Comparison of ENCODE assay signal across 17 cellular contexts in genomic region chr11:65185869-65186341, GRCh38. TPM values are rescaled to one million over a fixed set of nuclear protein-coding genes. Genes with fewer than 3 reads are reported as not detected.
A peak's percentile ranks its signal among the peaks of the same experiment; 100 is the strongest.
DNase-seq lines count a peak whose midpoint lies in the region; ATAC-seq and TF ChIP-seq lines count a peak whose summit lies in the region.
"Had no signal": no experiment of that assay in that cellular context is flagged by ENCODE, and none has a peak within 500 bp of the region (broad histone marks: within the 10 kb centered on the region; RNA-seq: fewer than 3 reads in every experiment).

No MANE protein-coding gene starts in this region.

- H3K4me3 ChIP-seq in DND-41 (ENCODE audit: low read depth in 1 of 2, low read length in 2 of 2) (no peak overlapping the region), HFF-Myc (replicated peaks; ENCODE audit: low read depth, low read length) (no peak overlapping the region), WERI-Rb-1 (ENCODE audit: low read depth, low read length) (no peak overlapping the region)
- H3K4me3 ChIP-seq: BLaER1, upper lobe of right lung had no signal

- H3K27me3 Mint-ChIP-seq in activated CD4-positive, alpha-beta T cell treated with anti-CD3 and anti-CD28 coated beads, Interleukin-2, amount 10 ng/mL, durations not matched to agents 7 days and 5 days = no peaks in the 10 kb centered on the region
- H3K27me3 Mint-ChIP-seq: central memory CD8-positive, alpha-beta T cell; naive thymus-derived CD4-positive, alpha-beta T cell had no signal

- peak; percentile 38 for TF ChIP-seq CTCF in DND-41 (IDR thresholded peaks at IDR 0.05; ENCODE audit: borderline replicate concordance, extremely low read depth, low read length, poor library complexity, severe bottlenecking)
- peak; percentile 12 for TF ChIP-seq CTCF in HFF-Myc (IDR thresholded peaks at IDR 0.05; ENCODE audit: low read depth, low read length, missing control alignments)
- TF ChIP-seq CTCF in WERI-Rb-1 (IDR thresholded peaks at IDR 0.05; ENCODE audit: low read depth, low read length) = peak; percentile 47

- no peak overlapping the region for H2AFZ ChIP-seq in DND-41 (ENCODE audit: low read depth, low read length)

- H3K27me3 ChIP-seq in DND-41 (ENCODE audit: insufficient read depth, low read length, poor library complexity) = peaks cover 6% of the 10 kb centered on the region
- H3K27me3 ChIP-seq in WERI-Rb-1 (ENCODE audit: insufficient read depth, low read depth, severe bottlenecking) = no peaks in the 10 kb centered on the region
- H3K27me3 ChIP-seq: BLaER1, upper lobe of right lung had no signal

- H4K20me1 ChIP-seq in DND-41 (ENCODE audit: insufficient read depth, low read length) = no peaks in the 10 kb centered on the region; the same call in 1 of the 2 replicates

- no peak overlapping the region for H3K27ac Mint-ChIP-seq in activated CD4-positive, alpha-beta T cell treated with anti-CD3 and anti-CD28 coated beads, Interleukin-2, amount 10 ng/mL, durations not matched to agents 7 days and 5 days

- no peak overlapping the region for H3K27ac ChIP-seq in DND-41 (ENCODE audit: low read length)
- H3K27ac ChIP-seq in WERI-Rb-1 = no peak overlapping the region
- H3K27ac ChIP-seq: BLaER1, upper lobe of right lung had no signal

- H3K4me3 Mint-ChIP-seq in activated CD4-positive, alpha-beta T cell treated with anti-CD3 and anti-CD28 coated beads, Interleukin-2, amount 10 ng/mL, durations not matched to agents 7 days and 5 days = no peak overlapping the region
- H3K4me3 Mint-ChIP-seq: central memory CD8-positive, alpha-beta T cell had no signal

- peaks cover 18% of the 10 kb centered on the region for H3K79me2 ChIP-seq in DND-41 (ENCODE audit: insufficient read depth, low read length)

- H3K4me1 Mint-ChIP-seq in activated CD4-positive, alpha-beta T cell treated with anti-CD3 and anti-CD28 coated beads, Interleukin-2, amount 10 ng/mL, durations not matched to agents 7 days and 5 days = peaks cover 18% of the 10 kb centered on the region

- peaks cover 45% of the 10 kb centered on the region for H3K36me3 Mint-ChIP-seq in activated CD4-positive, alpha-beta T cell treated with anti-CD3 and anti-CD28 coated beads, Interleukin-2, amount 10 ng/mL, durations not matched to agents 7 days and 5 days (ENCODE audit: low read depth)

- no peak overlapping the region for H3K9ac ChIP-seq in DND-41 (ENCODE audit: low read depth, low read length)
- H3K9ac ChIP-seq: BLaER1 had no signal

- H3K4me2 ChIP-seq in DND-41 (ENCODE audit: insufficient read depth, low read length) = no peak overlapping the region
- H3K4me2 ChIP-seq: BLaER1 had no signal

- peaks cover 21% of the 10 kb centered on the region for H3K4me1 ChIP-seq in DND-41 (ENCODE audit: insufficient read depth, low read length)

- POLR2A ChIA-PET in activated CD4-positive, alpha-beta T cell treated with anti-CD3 and anti-CD28 coated beads, Interleukin-2, amount 10 ng/mL, durations not matched to agents 7 days and 5 days (lab: Charles Lee) = no interaction called here

- H3K36me3 ChIP-seq in DND-41 (ENCODE audit: insufficient read depth, low read length) (peaks cover 51% of the 10 kb centered on the region), WERI-Rb-1 (peaks cover 40% of the 10 kb centered on the region)

- CTCF ChIA-PET in activated CD4-positive, alpha-beta T cell treated with anti-CD3 and anti-CD28 coated beads, Interleukin-2, amount 10 ng/mL, durations not matched to agents 7 days and 5 days (lab: Charles Lee) = interaction anchor here (0.7 to 1.4 kb wide), 2 partner anchors 69 to 172 kb away, joined by 3 to 4 read pairs; partner anchors contain the start of genes ARL2 and ZNHIT2

- ATAC-seq in DND-41 (ENCODE audit: insufficient read depth, low read depth) (no peak), HG02610 (IDR thresholded peaks at IDR 0.05; ENCODE audit: unreplicated experiment) (no peak)
- ATAC-seq: naive thymus-derived CD4-positive, alpha-beta T cell; upper lobe of right lung had no signal

- DNase-seq in DND-41 = no peak
- no peak for DNase-seq in HFF-Myc (ENCODE audit: extremely low read depth, low read depth)
- no peak for DNase-seq in WERI-Rb-1
- DNase-seq in iPS-NIHi7 (ENCODE audit: extremely low spot score) = peak; percentile 24
- no peak for DNase-seq in activated CD4-positive, alpha-beta T cell treated with anti-CD3 and anti-CD28 coated beads, Interleukin-2, amount 10 ng/mL, durations not matched to agents 7 days and 5 days
- DNase-seq in stimulated activated CD8-positive, alpha-beta memory T cell treated with anti-CD3 and anti-CD28 coated beads, Interleukin-4, amount 100 ng/mL, for 48 hours = no peak
- DNase-seq in SKM-1 treated with dmso at 0.1 percent for 144 hours (lab: John Stamatoyannopoulos, UW; ENCODE audit: unreplicated experiment) = no peak
- DNase-seq: activated naive CD4-positive, alpha-beta T cell treated with anti-CD3 and anti-CD28 coated beads, Interleukin-2, amount 50 U/mL, for 16 hours; MM.1S; naive thymus-derived CD4-positive, alpha-beta T cell; retina; stimulated activated CD4-positive, alpha-beta T cell treated with anti-CD3 and anti-CD28 coated beads, Interleukin-4, amount 100 ng/mL, for 1 hour; upper lobe of right lung had no signal

- no peaks in the 10 kb centered on the region for H3K9me3 Mint-ChIP-seq in activated CD4-positive, alpha-beta T cell treated with anti-CD3 and anti-CD28 coated beads, Interleukin-2, amount 10 ng/mL, durations not matched to agents 7 days and 5 days
- H3K9me3 Mint-ChIP-seq: central memory CD8-positive, alpha-beta T cell; naive thymus-derived CD4-positive, alpha-beta T cell had no signal

- H3K9me3 ChIP-seq in DND-41 (ENCODE audit: insufficient read depth, low read length, severe bottlenecking) = no peaks in the 10 kb centered on the region
- H3K9me3 ChIP-seq in WERI-Rb-1 (ENCODE audit: severe bottlenecking) = no peaks in the 10 kb centered on the region
- H3K9me3 ChIP-seq: BLaER1, upper lobe of right lung had no signal

RNA-seq across cellular contexts. Expression of gene CAPN1, which starts 4.2 kb away (rescaled TPM):
- total RNA-seq in activated CD4-positive, alpha-beta T cell treated with anti-CD3 and anti-CD28 coated beads, Interleukin-2, amount 10 ng/mL, durations not matched to agents 7 days and 5 days = 100 to 1,000 TPM; 192 to 207 TPM

RNA-seq across cellular contexts. Expression of gene SPDYC, which starts 15.9 kb away (rescaled TPM):
- total RNA-seq in activated CD4-positive, alpha-beta T cell treated with anti-CD3 and anti-CD28 coated beads, Interleukin-2, amount 10 ng/mL, durations not matched to agents 7 days and 5 days = not detected
- total RNA-seq: endothelial cell of umbilical vein; naive thymus-derived CD4-positive, alpha-beta T cell; upper lobe of right lung had no signal

RNA-seq across cellular contexts. Expression of gene SYVN1, which starts 51.6 kb away (rescaled TPM):
- 10 to 100 TPM; 40.5 to 42.2 TPM for total RNA-seq in activated CD4-positive, alpha-beta T cell treated with anti-CD3 and anti-CD28 coated beads, Interleukin-2, amount 10 ng/mL, durations not matched to agents 7 days and 5 days
